8 cellular contexts compared by ENCODE assay signal in the genomic region with DNA sequence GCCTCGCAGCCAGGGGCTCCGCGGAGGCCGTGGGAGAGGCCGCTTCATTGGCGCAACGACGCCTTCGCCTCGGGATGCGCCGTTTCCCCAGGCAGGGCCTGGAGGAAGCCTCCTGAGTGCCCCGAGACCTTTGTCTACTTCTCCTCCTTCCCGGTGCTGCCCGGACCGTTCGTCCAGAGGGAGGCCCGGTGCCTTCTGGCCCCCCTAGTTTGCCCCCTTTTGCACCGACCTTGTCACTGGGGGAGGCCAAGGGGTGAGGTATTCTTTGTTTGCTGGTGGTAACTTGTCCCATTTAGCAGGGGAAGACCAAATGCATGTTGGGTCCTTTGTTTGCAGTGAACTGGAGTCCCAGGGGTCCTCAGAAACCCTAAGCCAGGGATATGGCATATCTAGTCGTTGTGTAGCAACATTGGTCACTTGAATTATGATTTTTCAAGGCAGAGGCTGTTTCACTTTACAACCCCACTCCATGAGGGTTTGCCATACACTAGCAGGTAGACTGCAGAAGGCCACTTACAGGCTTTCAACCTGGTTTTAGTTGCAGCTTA. TPM values are rescaled to one million over a fixed set of nuclear protein-coding genes. Genes with fewer than 3 reads are reported as not detected.
A peak's percentile ranks its signal among the peaks of the same experiment; 100 is the strongest.
DNase-seq lines count a peak whose midpoint lies in the region; ATAC-seq lines count a peak whose summit lies in the region.

No MANE protein-coding gene starts in this region.

- DNase-seq in stimulated activated CD4-positive, alpha-beta T cell treated with anti-CD3 and anti-CD28 coated beads, Interleukin-1b, Interleukin-23, amount 100 ng/mL, for 48 hours, result peak; percentile 37
- no peak for DNase-seq in stimulated activated CD4-positive, alpha-beta T cell treated with anti-CD3 and anti-CD28 coated beads, Interleukin-2, amount 100 ng/mL, for 24 hours
- DNase-seq in immature natural killer cell (no peak), HuH-7.5 (ENCODE audit: low spot score) (no peak)

- peak overlapping the region; percentile 82 for H3K27ac ChIP-seq in temporal lobe (ENCODE audit: low read depth, low read length)

- peaks cover 17% of the 10 kb centered on the region for H3K36me3 Mint-ChIP-seq in activated T-helper 17 cell treated with anti-CD3 and anti-CD28 coated beads, Interleukin-2, amount 50 U/mL, for 72 hours (ENCODE audit: low read depth)
- H3K36me3 Mint-ChIP-seq in immature natural killer cell, result peaks cover 0 to 3% (median 0%) of the 10 kb centered on the region in 3 donors

- peak overlapping the region; percentile 93 for H3K4me3 Mint-ChIP-seq in activated T-helper 17 cell treated with anti-CD3 and anti-CD28 coated beads, Interleukin-2, amount 50 U/mL, for 72 hours
- H3K4me3 Mint-ChIP-seq in immature natural killer cell, result peak overlapping the region; percentile 91 to 93 (median 92)

- H3K27ac Mint-ChIP-seq in activated T-helper 17 cell treated with anti-CD3 and anti-CD28 coated beads, Interleukin-2, amount 50 U/mL, for 72 hours, result peak overlapping the region; percentile 97
- H3K27ac Mint-ChIP-seq in immature natural killer cell, result peak overlapping the region; percentile 88 to 96 (median 92)

- peaks cover 9% of the 10 kb centered on the region for H3K4me1 Mint-ChIP-seq in activated T-helper 17 cell treated with anti-CD3 and anti-CD28 coated beads, Interleukin-2, amount 50 U/mL, for 72 hours
- peaks cover 19 to 22% of the 10 kb centered on the region in 2 donors for H3K4me1 Mint-ChIP-seq in immature natural killer cell

- H3K9me3 Mint-ChIP-seq in activated T-helper 17 cell treated with anti-CD3 and anti-CD28 coated beads, Interleukin-2, amount 50 U/mL, for 72 hours, result no peaks in the 10 kb centered on the region
- no peaks in the 10 kb centered on the region for H3K9me3 Mint-ChIP-seq in immature natural killer cell

- ATAC-seq in activated T-helper 17 cell treated with anti-CD3 and anti-CD28 coated beads, Interleukin-2, amount 50 U/mL, for 72 hours (replicated peaks), result no peak
- no peak for ATAC-seq in HG03095 (IDR thresholded peaks at IDR 0.05; ENCODE audit: unreplicated experiment)
- no peak for ATAC-seq in HG03565 (IDR thresholded peaks at IDR 0.05; ENCODE audit: unreplicated experiment)

- H3K27me3 Mint-ChIP-seq in activated T-helper 17 cell treated with anti-CD3 and anti-CD28 coated beads, Interleukin-2, amount 50 U/mL, for 72 hours, result no peaks in the 10 kb centered on the region
- peaks cover 0 to 3% (median 2%) of the 10 kb centered on the region in 3 donors for H3K27me3 Mint-ChIP-seq in immature natural killer cell (ENCODE audit: low read depth in 3 of 3)

RNA-seq across cellular contexts. Expression of gene DHX30, which starts 0.6 kb away (rescaled TPM):
- total RNA-seq in activated T-helper 17 cell treated with anti-CD3 and anti-CD28 coated beads, Interleukin-2, amount 50 U/mL, for 72 hours, result 10 to 100 TPM; 48.8 to 93.8 TPM
- 10 to 100 TPM; 23.2 to 44.4 (median 28.0) TPM for polyA plus RNA-seq in immature natural killer cell
- total RNA-seq in temporal lobe, result 60.0 TPM

RNA-seq across cellular contexts. Expression of gene SMARCC1, which starts 21.9 kb away (rescaled TPM):
- 100 to 1,000 TPM; 114 to 134 TPM for total RNA-seq in activated T-helper 17 cell treated with anti-CD3 and anti-CD28 coated beads, Interleukin-2, amount 50 U/mL, for 72 hours
- polyA plus RNA-seq in immature natural killer cell, result 10 to 100 TPM; 28.4 to 85.4 (median 54.3) TPM
- 56.3 TPM for total RNA-seq in temporal lobe
